25 cellular contexts compared by ENCODE assay signal in genomic region chr1:107806902-107807301, GRCh38.
"Had no signal": no experiment of that assay in that cellular context is flagged by ENCODE, and none has a peak within 500 bp of the region (broad histone marks: within the 10 kb centered on the region; RNA-seq: fewer than 3 reads in every experiment).

No MANE protein-coding gene starts in this region.

- H3K4me2 ChIP-seq: hepatocyte had no signal

- DNase-seq: colonic mucosa; dermis blood vessel endothelial cell; effector memory CD4-positive, alpha-beta T cell; foreskin keratinocyte; heart left ventricle; kidney; nephron progenitor cell; nucleus accumbens; ovary; retina; right lobe of liver; small intestine; stimulated activated CD4-positive, alpha-beta T cell treated with anti-CD3 and anti-CD28 coated beads, Interleukin-15, amount 100 ng/mL, for 24 hours; stimulated activated CD4-positive, alpha-beta T cell treated with anti-CD3 and anti-CD28 coated beads, Interleukin-2, amount 100 ng/mL, for 48 hours; stimulated activated naive CD8-positive, alpha-beta T cell treated with anti-CD3 and anti-CD28 coated beads, Interleukin-15, Interleukin-2, amounts not matched to agents 100 U/mL and 50 U/mL, for 24 hours; substantia nigra; upper lobe of left lung had no signal

- H3K79me2 ChIP-seq: hepatocyte had no signal

- H2AFZ ChIP-seq: hepatocyte had no signal

- H3K27me3 ChIP-seq: colonic mucosa, heart left ventricle, ovary, right lobe of liver, tibial nerve, upper lobe of left lung had no signal

- H3K27ac ChIP-seq: colonic mucosa, esophagus muscularis mucosa, foreskin keratinocyte, gastroesophageal sphincter, heart left ventricle, hepatocyte, ovary, right lobe of liver, thoracic aorta, tibial nerve, upper lobe of left lung had no signal

- H3K27ac Mint-ChIP-seq: nephron progenitor cell had no signal

- H3K4me3 ChIP-seq: colonic mucosa, esophagus muscularis mucosa, gastroesophageal sphincter, heart left ventricle, hepatocyte, lung, ovary, right lobe of liver, thoracic aorta, tibial nerve, upper lobe of left lung had no signal

- H3K36me3 ChIP-seq: colonic mucosa, esophagus muscularis mucosa, gastroesophageal sphincter, heart left ventricle, ovary, right lobe of liver, thoracic aorta, tibial nerve, upper lobe of left lung had no signal

- H3K9me3 ChIP-seq: colonic mucosa, esophagus muscularis mucosa, gastroesophageal sphincter, heart left ventricle, ovary, right lobe of liver, thoracic aorta, tibial nerve, upper lobe of left lung had no signal

- ATAC-seq: foreskin keratinocyte; gastroesophageal sphincter; heart left ventricle; left lobe of liver; right lobe of liver; stimulated activated naive CD8-positive, alpha-beta T cell treated with anti-CD3 and anti-CD28 coated beads, Interleukin-15, Interleukin-2, amounts not matched to agents 100 U/mL and 50 U/mL, for 24 hours had no signal

- H3K27me3 Mint-ChIP-seq: memory B cell had no signal

- H3K4me1 ChIP-seq: colonic mucosa, esophagus muscularis mucosa, foreskin keratinocyte, gastroesophageal sphincter, right lobe of liver, upper lobe of left lung had no signal

- H3K9me3 Mint-ChIP-seq: nephron progenitor cell had no signal

- H3K4me3 Mint-ChIP-seq: nephron progenitor cell had no signal

- H3K4me1 Mint-ChIP-seq: nephron progenitor cell had no signal
